Comparison of ENCODE assay signal across 23 cellular contexts in genomic region chr3:143856252-143856977, GRCh38.
"Had no signal": no experiment of that assay in that cellular context is flagged by ENCODE, and none has a peak within 500 bp of the region (broad histone marks: within the 10 kb centered on the region; RNA-seq: fewer than 3 reads in every experiment).

No MANE protein-coding gene starts in this region.

- H3K27me3 ChIP-seq: colonic mucosa, dorsolateral prefrontal cortex, esophagus squamous epithelium, foreskin keratinocyte, left lung, pancreas, stomach, transverse colon had no signal

- DNase-seq: cerebellar nuclear complex; colonic mucosa; dorsolateral prefrontal cortex; effector memory CD4-positive, alpha-beta T cell; esophagus squamous epithelium; foreskin keratinocyte; immature natural killer cell; left lung; lower lobe of right lung; midbrain; naive B cell; occipital lobe; pancreas; right cardiac atrium; stimulated activated CD4-positive, alpha-beta T cell treated with anti-CD3 and anti-CD28 coated beads, Interleukin-2, amount 100 ng/mL, for 24 hours; stimulated activated CD4-positive, alpha-beta T cell treated with anti-CD3 and anti-CD28 coated beads, Interleukin-4, amount 100 ng/mL, for 4 hours; stimulated activated naive B cell treated with anti-CD40 and anti-IgM and Interleukin-4, amounts not matched to agents 10 μg/mL and 1 μg/mL and 100 μg/mL, for 72 hours; stomach; substantia nigra; transverse colon had no signal

- H3K36me3 ChIP-seq: colonic mucosa, esophagus squamous epithelium, left lung, lower lobe of right lung, pancreas, stomach, thoracic aorta, transverse colon had no signal

- H3K9me3 ChIP-seq: colonic mucosa, esophagus squamous epithelium, lower lobe of right lung, pancreas, stomach, thoracic aorta, transverse colon had no signal

- FAIRE-seq: endometrium, keratinocyte, pancreas had no signal

- H3K4me3 ChIP-seq: colonic mucosa, dorsolateral prefrontal cortex, esophagus squamous epithelium, left lung, lower lobe of right lung, pancreas, stomach, thoracic aorta, transverse colon had no signal

- H3K27ac ChIP-seq: colonic mucosa, dorsolateral prefrontal cortex, esophagus squamous epithelium, foreskin keratinocyte, left lung, lower lobe of right lung, pancreas, stomach, thoracic aorta, transverse colon had no signal

- H3K4me1 ChIP-seq: colonic mucosa, foreskin keratinocyte, left lung, lower lobe of right lung, pancreas, stomach, transverse colon had no signal
